In the genomic region with DNA sequence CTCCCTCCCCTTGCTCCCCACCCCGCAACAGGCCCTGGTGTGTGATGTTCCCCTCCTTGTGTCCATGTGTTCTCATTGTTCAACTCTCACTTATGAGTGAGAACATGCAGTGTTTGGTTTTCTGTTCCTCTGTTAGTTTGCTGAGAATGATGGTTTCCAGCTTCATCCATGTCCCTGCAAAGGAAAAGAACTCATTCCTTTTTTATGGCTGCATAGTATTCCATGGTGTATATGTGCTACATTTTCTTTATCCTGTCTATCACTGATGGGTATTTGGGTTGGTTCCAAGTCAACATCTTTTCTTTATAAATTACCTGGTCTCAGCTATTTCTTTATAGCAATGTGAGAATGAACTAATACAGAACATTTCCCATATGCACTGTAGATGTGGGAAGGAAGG, we compare ENCODE assay signal across 1 cellular context. TPM values are rescaled to one million over a fixed set of nuclear protein-coding genes. Genes with fewer than 3 reads are reported as not detected.
"Had no signal": no experiment of that assay in that cellular context is flagged by ENCODE, and none has a peak within 500 bp of the region (broad histone marks: within the 10 kb centered on the region; RNA-seq: fewer than 3 reads in every experiment).

No MANE protein-coding gene starts in this region.

RNA-seq across cellular contexts. Expression of a gene that starts 35.6 kb away (rescaled TPM):
- total RNA-seq: G401 had no signal
